9 cellular contexts compared by ENCODE assay signal in genomic region chr14:91417983-91418386, GRCh38. TPM values are rescaled to one million over a fixed set of nuclear protein-coding genes. Genes with fewer than 3 reads are reported as not detected.
DNase-seq lines count a peak whose midpoint lies in the region; ATAC-seq, FAIRE-seq and TF ChIP-seq lines count a peak whose summit lies in the region.
"Had no signal": no experiment of that assay in that cellular context is flagged by ENCODE, and none has a peak within 500 bp of the region (broad histone marks: within the 10 kb centered on the region; RNA-seq: fewer than 3 reads in every experiment).

No MANE protein-coding gene starts in this region.

- ATAC-seq in HG02642 (IDR thresholded peaks at IDR 0.05; ENCODE audit: poor library complexity, unreplicated experiment) (peak; percentile 35), natural killer cell (peak; percentile 50 to 68 (median 60))
- peak; percentile 20 for ATAC-seq in activated CD4-positive, alpha-beta T cell treated with anti-CD3 and anti-CD28 coated beads for 36 hours

- peaks cover 0 to 3% of the 10 kb centered on the region in 2 experiments for H3K36me3 ChIP-seq in endothelial cell of umbilical vein (ENCODE audit: control insufficient read depth in 2 of 2, extremely low read depth in 1 of 2, insufficient read depth in 2 of 2, low read length in 2 of 2)

- peak; percentile 8 for TF ChIP-seq POLR2A in endothelial cell of umbilical vein (IDR thresholded peaks at IDR 0.05; ENCODE audit: low read depth, low read length)

- H3K4me1 Mint-ChIP-seq in activated CD4-positive, alpha-beta T cell treated with anti-CD3 and anti-CD28 coated beads for 36 hours, result peaks cover 36% of the 10 kb centered on the region
- H3K4me1 Mint-ChIP-seq in natural killer cell, result peaks cover 44 to 50% of the 10 kb centered on the region in 2 donors

- H4K20me1 ChIP-seq in endothelial cell of umbilical vein (replicated peaks; ENCODE audit: control insufficient read depth, extremely low read depth, insufficient read depth, low read length), result no peaks in the 10 kb centered on the region

- H3K27me3 Mint-ChIP-seq in activated CD4-positive, alpha-beta T cell treated with anti-CD3 and anti-CD28 coated beads for 36 hours, result no peaks in the 10 kb centered on the region
- H3K27me3 Mint-ChIP-seq in natural killer cell (ENCODE audit: low read depth in 2 of 2), result no peaks in the 10 kb centered on the region

- H3K79me2 ChIP-seq in endothelial cell of umbilical vein (ENCODE audit: control insufficient read depth, insufficient read depth, low read length), result peaks cover 4% of the 10 kb centered on the region

- peak overlapping the region in 2 of 3 experiments; percentile 10 to 73 for H3K4me3 ChIP-seq in endothelial cell of umbilical vein (replicated peaks in 1 of 3; ENCODE audit: insufficient read depth in 1 of 3, low read depth in 1 of 3, low read length in 3 of 3)

- H3K36me3 Mint-ChIP-seq in activated CD4-positive, alpha-beta T cell treated with anti-CD3 and anti-CD28 coated beads for 36 hours (ENCODE audit: low read depth), result peaks cover 31% of the 10 kb centered on the region
- H3K36me3 Mint-ChIP-seq in natural killer cell, result no peaks in the 10 kb centered on the region

- CTCF ChIA-PET in activated CD4-positive, alpha-beta T cell treated with anti-CD3 and anti-CD28 coated beads for 36 hours (lab: Charles Lee), result interaction anchor here (0.6 to 12.5 kb wide), 8 partner anchors 14 to 220 kb away, joined by 3 to 177 read pairs (median 4); no protein-coding TSS in a partner anchor
- CTCF ChIA-PET in endothelial cell of umbilical vein (lab: Charles Lee), result interaction anchor here (0.7 to 10.5 kb wide), 20 partner anchors 11 to 241 kb away, joined by 3 to 196 read pairs (median 4); no protein-coding TSS in a partner anchor

- H3K27me3 ChIP-seq in endothelial cell of umbilical vein (ENCODE audit: control insufficient read depth in 2 of 2, insufficient read depth in 2 of 2, low read length in 2 of 2), result no peaks in the 10 kb centered on the region

- intact Hi-C loops in activated CD4-positive, alpha-beta T cell treated with anti-CD3 and anti-CD28 coated beads for 36 hours (cut with DNase I, micrococcal nuclease), result loop anchor here (1.0 to 5.0 kb wide), 15 partner anchors 8 to 1036 kb away; partner anchors contain the start of genes CALM1 (in 1 of the 2) and PPP4R3A (in 1 of the 2)
- intact Hi-C loops in endothelial cell of umbilical vein (cut with micrococcal nuclease) (loop anchor here (1.0 to 10.0 kb wide), 6 partner anchors 40 to 353 kb away; partner anchors contain the start of gene RPS6KA5), natural killer cell (cut with micrococcal nuclease) (loop anchor here (1.0 to 5.0 kb wide), 5 partner anchors 15 to 356 kb away; partner anchors contain the start of genes PPP4R3A and RPS6KA5)

- TF ChIP-seq CTCF in endothelial cell of umbilical vein (IDR thresholded peaks at IDR 0.05; ENCODE audit: extremely low read depth in 1 of 2, insufficient read depth in 1 of 2, low read depth in 1 of 2, low read length in 2 of 2) (no peak), natural killer cell (IDR thresholded peaks at IDR 0.05) (no peak)

- no peaks in the 10 kb centered on the region for H3K9me3 ChIP-seq in endothelial cell of umbilical vein (replicated peaks; ENCODE audit: control insufficient read depth, insufficient read depth, low read length)

- H3K4me2 ChIP-seq in endothelial cell of umbilical vein (ENCODE audit: insufficient read depth, low read length), result peak overlapping the region; percentile 18

- dilution Hi-C loops in endothelial cell of umbilical vein (cut with MboI; ENCODE audit: extremely low pct_ligation_motif_present, low sequenced_read_pairs), result no loop called here

- peak overlapping the region; percentile 65 for H2AFZ ChIP-seq in endothelial cell of umbilical vein (ENCODE audit: low read depth, low read length)

- peak overlapping the region; percentile 65 for H3K4me3 Mint-ChIP-seq in activated CD4-positive, alpha-beta T cell treated with anti-CD3 and anti-CD28 coated beads for 36 hours
- H3K4me3 Mint-ChIP-seq in natural killer cell, result peak overlapping the region; percentile 55

- peak; percentile 87 for DNase-seq in NCI-H748 (lab: John Stamatoyannopoulos, UW; ENCODE audit: unreplicated experiment)
- DNase-seq in NCI-H748 treated with DMSO at 0.1 percent for 48 hours (lab: John Stamatoyannopoulos, UW), result no peak
- DNase-seq in NAMALWA (ENCODE audit: low spot score), result peak; percentile 84
- peak; percentile 78 for DNase-seq in activated CD4-positive, alpha-beta T cell treated with anti-CD3 and anti-CD28 coated beads for 36 hours
- no peak for DNase-seq in endothelial cell of umbilical vein (ENCODE audit: low read depth, low spot score)
- DNase-seq in natural killer cell, result no peak
- DNase-seq in dedifferentiated amniotic fluid mesenchymal stem cell (ENCODE audit: extremely low spot score), result no peak

- H3K9ac ChIP-seq in endothelial cell of umbilical vein (replicated peaks; ENCODE audit: extremely low read depth, insufficient read depth, low read length), result no peak overlapping the region

- no TSS peak for BruUV-seq in endothelial cell of umbilical vein (replicated peaks; lab: Mats Ljungman, UMichigan)

- H3K4me1 ChIP-seq in endothelial cell of umbilical vein (ENCODE audit: control insufficient read depth, extremely low read depth, insufficient read depth, low read length), result peaks cover 25% of the 10 kb centered on the region

- no peak for FAIRE-seq in endothelial cell of umbilical vein (lab: Jason Lieb, UNC)
- FAIRE-seq: G401.6 had no signal

- H3K27ac ChIP-seq in endothelial cell of umbilical vein (ENCODE audit: insufficient read depth, low read depth, low read length), result peak overlapping the region; percentile 23

- POLR2A ChIA-PET in activated CD4-positive, alpha-beta T cell treated with anti-CD3 and anti-CD28 coated beads for 36 hours (lab: Charles Lee), result interaction anchor here (0.5 to 1.6 kb wide), 6 partner anchors 20 to 181 kb away, joined by 3 to 4 read pairs (median 4); no protein-coding TSS in a partner anchor
- POLR2A ChIA-PET in endothelial cell of umbilical vein (lab: Charles Lee), result no interaction called here

- H3K9me1 ChIP-seq in endothelial cell of umbilical vein (replicated peaks; ENCODE audit: control insufficient read depth, extremely low read depth, insufficient read depth, low read length), result no peaks in the 10 kb centered on the region

- peak overlapping the region; percentile 69 for H3K27ac Mint-ChIP-seq in activated CD4-positive, alpha-beta T cell treated with anti-CD3 and anti-CD28 coated beads for 36 hours
- H3K27ac Mint-ChIP-seq in natural killer cell, result peak overlapping the region; percentile 80 to 99

- H3K9me3 Mint-ChIP-seq in activated CD4-positive, alpha-beta T cell treated with anti-CD3 and anti-CD28 coated beads for 36 hours (ENCODE audit: low read depth), result no peaks in the 10 kb centered on the region
- H3K9me3 Mint-ChIP-seq in natural killer cell, result no peaks in the 10 kb centered on the region

TF ChIP-seq in endothelial cell of umbilical vein, 7 proteins besides CTCF, POLR2A, EP300 and RAD21:
- no peak for TF ChIP-seq FOS (IDR thresholded peaks at IDR 0.05; ENCODE audit: borderline replicate concordance, insufficient read depth, low read length)
- TF ChIP-seq EZH2 (IDR thresholded peaks at IDR 0.05; ENCODE audit: borderline replicate concordance, low read depth, low read length, severe bottlenecking), result no peak
- TF ChIP-seq MAX (IDR thresholded peaks at IDR 0.05; ENCODE audit: insufficient read depth, insufficient read length), result peak; percentile 87
- peak; percentile 73 for TF ChIP-seq MYC (IDR thresholded peaks at IDR 0.05; ENCODE audit: low read depth, low read length)
- peak; percentile 36 for TF ChIP-seq POLR2AphosphoS5 (IDR thresholded peaks at IDR 0.05; ENCODE audit: insufficient read depth, low read depth, low read length)
- TF ChIP-seq JUN (IDR thresholded peaks at IDR 0.05; ENCODE audit: borderline replicate concordance, insufficient read depth, insufficient read length, low read depth), result no peak
- no peak for TF ChIP-seq GATA2 (IDR thresholded peaks at IDR 0.05; ENCODE audit: insufficient read depth, insufficient read length, low read depth, low read length)

RNA-seq across cellular contexts. Expression of gene CCDC88C, which starts 0.4 kb away (rescaled TPM):
- 10 to 100 TPM; 73.7 to 82.8 TPM for total RNA-seq in activated CD4-positive, alpha-beta T cell treated with anti-CD3 and anti-CD28 coated beads for 36 hours
- total RNA-seq in endothelial cell of umbilical vein (29.6 and 52.1 TPM in 2 replicates), natural killer cell (100 to 1,000 TPM; 432 to 516 (median 438) TPM)
- polyA plus RNA-seq in endothelial cell of umbilical vein, result 11.2 and 11.4 TPM in 2 replicates
- polyA plus RNA-seq in endothelial cell of umbilical vein (2011; cell fraction: cytosol; rRNA removed), result 10.1 and 12.1 TPM in 2 replicates
- 37.8 and 42.5 TPM in 2 replicates for polyA plus RNA-seq in endothelial cell of umbilical vein (2011; cell fraction: nucleus; rRNA removed)
- polyA plus RNA-seq in endothelial cell of umbilical vein (2012), result 11.1 and 12.5 TPM in 2 replicates
- polyA minus RNA-seq in endothelial cell of umbilical vein, result 33.4 and 44.5 TPM in 2 replicates
- polyA minus RNA-seq in endothelial cell of umbilical vein (2011; cell fraction: cytosol; rRNA and poly(A)+ RNA removed), result 7.9 TPM
- polyA minus RNA-seq in endothelial cell of umbilical vein (2011; cell fraction: nucleus; rRNA and poly(A)+ RNA removed), result 40.9 and 45.2 TPM in 2 replicates

Comparison
In these comparisons a context has a peak if more than half of its experiments do, and no peak if none do; other contexts are left out.
1. DNase-seq: peak in NCI-H748 (single experiment), NAMALWA (single experiment) and activated CD4-positive, alpha-beta T cell treated with anti-CD3 and anti-CD28 coated beads for 36 hours (single experiment); none in NCI-H748 treated with DMSO at 0.1 percent for 48 hours (single experiment), endothelial cell of umbilical vein (single experiment), natural killer cell (single experiment) and dedifferentiated amniotic fluid mesenchymal stem cell (single experiment).
2. Peak in every context shown above with its lines, with median percentiles within 50 percentile points of each other: ATAC-seq.